In genomic region chr1:88634538-88634937, GRCh38 we compare ENCODE assay signal across 24 cellular contexts. TPM values are rescaled to one million over a fixed set of nuclear protein-coding genes. Genes with fewer than 3 reads are reported as not detected.
DNase-seq lines count a peak whose midpoint lies in the region; ATAC-seq, FAIRE-seq and TF ChIP-seq lines count a peak whose summit lies in the region.
"Had no signal": no experiment of that assay in that cellular context is flagged by ENCODE, and none has a peak within 500 bp of the region (broad histone marks: within the 10 kb centered on the region; RNA-seq: fewer than 3 reads in every experiment).

No MANE protein-coding gene starts in this region.

- no peaks in the 10 kb centered on the region for H3K79me2 ChIP-seq in HepG2 (ENCODE audit: insufficient read depth, low read length)

- BruUV-seq in HepG2 (replicated peaks; lab: Mats Ljungman, UMichigan), result no TSS peak

- POLR2A ChIA-PET in HepG2 (lab: Yijun Ruan, JAX) (no interaction called here), HEK293 (lab: Yijun Ruan, JAX) (no interaction called here)

- H3K9me3 ChIP-seq in HepG2 (ENCODE audit: low read length), result peaks cover 6% of the 10 kb centered on the region; the same call in 1 of the 2 replicates
- H3K9me3 ChIP-seq in right lobe of liver, result no peaks in the 10 kb centered on the region
- no peaks in the 10 kb centered on the region for H3K9me3 ChIP-seq in HEK293 (ENCODE audit: control insufficient read depth, insufficient read depth, low read depth, low read length)
- H3K9me3 ChIP-seq: BE2C had no signal

- no peak overlapping the region for H3K27ac ChIP-seq in HepG2 (ENCODE audit: extremely low read length, insufficient read depth, low read length)
- H3K27ac ChIP-seq in right lobe of liver, result no peak overlapping the region
- H3K27ac ChIP-seq in HEK293 (ENCODE audit: extremely low read depth, low read depth, low read length), result no peak overlapping the region
- H3K27ac ChIP-seq: BLaER1 had no signal

- no peak for FAIRE-seq in HepG2 (lab: Jason Lieb, UNC)
- FAIRE-seq: A204.1, GM12891, GM18507 had no signal

- H3K9ac ChIP-seq in HepG2 (ENCODE audit: insufficient read depth, low read depth, low read length), result no peak overlapping the region
- H3K9ac ChIP-seq: BLaER1 had no signal

- no peaks in the 10 kb centered on the region for H3K36me3 ChIP-seq in HepG2 (replicated peaks in 1 of 2; ENCODE audit: control insufficient read depth in 1 of 2, insufficient read depth in 2 of 2, low read length in 2 of 2)
- no peaks in the 10 kb centered on the region for H3K36me3 ChIP-seq in right lobe of liver
- H3K36me3 ChIP-seq in HEK293 (ENCODE audit: control insufficient read depth in 2 of 2, insufficient read depth in 1 of 2, low read length in 2 of 2), result no peaks in the 10 kb centered on the region
- H3K36me3 ChIP-seq: BE2C had no signal

- TF ChIP-seq POLR2A in HepG2 (IDR thresholded peaks at IDR 0.05; ENCODE audit: insufficient read depth in 1 of 2, low read depth in 2 of 2, low read length in 2 of 2), result no peak
- no peak for TF ChIP-seq POLR2A in right lobe of liver (IDR thresholded peaks at IDR 0.05)

- no peak overlapping the region for H2AFZ ChIP-seq in HepG2 (ENCODE audit: low read length)

- TF ChIP-seq CTCF in HepG2 (CRISPR knock-in tag; IDR thresholded peaks at IDR 0.05), result no peak
- no peak for TF ChIP-seq CTCF in right lobe of liver (IDR thresholded peaks at IDR 0.05)
- TF ChIP-seq CTCF in HEK293 (tag by site-specific recombination; IDR thresholded peaks at IDR 0.05), result no peak

- H3K9me3 Mint-ChIP-seq in natural killer cell treated with Interleukin-12 subunit alpha and Interleukin-12 subunit beta and Interleukin-15 and Interleukin-18, amount 100 ng/mL, for 72 hours, result peaks cover 18% of the 10 kb centered on the region

- no peak overlapping the region for H3K4me2 ChIP-seq in HepG2 (ENCODE audit: low read depth, low read length)
- H3K4me2 ChIP-seq: BLaER1 had no signal

- TF ChIP-seq RAD21 in HepG2 (CRISPR knock-in tag; IDR thresholded peaks at IDR 0.05), result no peak

- no peak overlapping the region for H3K27ac Mint-ChIP-seq in natural killer cell treated with Interleukin-12 subunit alpha and Interleukin-12 subunit beta and Interleukin-15 and Interleukin-18, amount 100 ng/mL, for 72 hours
- H3K27ac Mint-ChIP-seq: CD14-positive monocyte; CD4-positive, alpha-beta memory T cell; CD4-positive, CD25-positive, alpha-beta regulatory T cell; CD8-positive, alpha-beta memory T cell had no signal

- ATAC-seq in HepG2 (no peak), right lobe of liver (no peak)
- no peak for ATAC-seq in natural killer cell treated with Interleukin-12 subunit alpha and Interleukin-12 subunit beta and Interleukin-15 and Interleukin-18, amount 100 ng/mL, for 72 hours

- no peaks in the 10 kb centered on the region for H3K4me1 ChIP-seq in HepG2 (ENCODE audit: insufficient read depth, low read length)
- H3K4me1 ChIP-seq in right lobe of liver, result no peaks in the 10 kb centered on the region
- no peaks in the 10 kb centered on the region for H3K4me1 ChIP-seq in HEK293 (ENCODE audit: control insufficient read depth, insufficient read depth, low read length)
- H3K4me1 ChIP-seq: BE2C, BLaER1 had no signal

- no peaks in the 10 kb centered on the region for H3K27me3 ChIP-seq in HepG2 (ENCODE audit: control insufficient read depth in 1 of 2, insufficient read depth in 2 of 2, low read length in 2 of 2)
- no peaks in the 10 kb centered on the region for H3K27me3 ChIP-seq in right lobe of liver
- H3K27me3 ChIP-seq: BE2C, BLaER1 had no signal

- H3K4me3 ChIP-seq in HepG2 (replicated peaks in 1 of 3; ENCODE audit: insufficient read depth in 1 of 3, low read depth in 2 of 3, low read length in 3 of 3) (no peak overlapping the region), right lobe of liver (no peak overlapping the region), HEK293 (ENCODE audit: low read depth, low read length) (no peak overlapping the region)
- H3K4me3 ChIP-seq: BLaER1 had no signal

- no peaks in the 10 kb centered on the region for H4K20me1 ChIP-seq in HepG2 (ENCODE audit: insufficient read depth, low read length)
- H4K20me1 ChIP-seq: BLaER1 had no signal

- H3K4me3 Mint-ChIP-seq in natural killer cell treated with Interleukin-12 subunit alpha and Interleukin-12 subunit beta and Interleukin-15 and Interleukin-18, amount 100 ng/mL, for 72 hours, result no peak overlapping the region
- H3K4me3 Mint-ChIP-seq: CD14-positive monocyte; CD4-positive, CD25-positive, alpha-beta regulatory T cell; CD8-positive, alpha-beta memory T cell had no signal

- 0% methylated on average over 1 of the region's 1 CpG for WGBS in HepG2 (ENCODE audit: low lambda C conversion rate)
- 71% methylated on average over 1 of the region's 1 CpG for WGBS in right lobe of liver (ENCODE audit: insufficient coverage, low coverage, low lambda C conversion rate, missing lambda C conversion rate)

- DNase-seq in HepG2 (ENCODE audit: low spot score), result no peak
- no peak for DNase-seq in right lobe of liver
- no peak for DNase-seq in GF-D8 (lab: John Stamatoyannopoulos, UW)
- DNase-seq in natural killer cell treated with Interleukin-12 subunit alpha and Interleukin-12 subunit beta and Interleukin-15 and Interleukin-18, amount 100 ng/mL, for 72 hours (ENCODE audit: low spot score), result no peak
- DNase-seq: 8988T; ACHN; BE2C; C1 segment of cervical spinal cord; CD4-positive, alpha-beta memory T cell; CD4-positive, CD25-positive, alpha-beta regulatory T cell; CD8-positive, alpha-beta memory T cell; COR-L47; DMS 273 treated with DMSO at 0.1 percent for 48 hours; DMS153; DMS79; DND-41; EL; GDM1 had no signal

- H3K4me1 Mint-ChIP-seq in natural killer cell treated with Interleukin-12 subunit alpha and Interleukin-12 subunit beta and Interleukin-15 and Interleukin-18, amount 100 ng/mL, for 72 hours (ENCODE audit: low read depth in 2 of 2), result no peaks in the 10 kb centered on the region
- H3K4me1 Mint-ChIP-seq: CD14-positive monocyte; CD4-positive, alpha-beta memory T cell; CD4-positive, CD25-positive, alpha-beta regulatory T cell; CD8-positive, alpha-beta memory T cell had no signal

- TF ChIP-seq EP300 in HepG2 (IDR thresholded peaks at IDR 0.05; ENCODE audit: low read depth in 2 of 2, low read length in 2 of 2), result no peak
- no peak for TF ChIP-seq EP300 in HepG2 (CRISPR knock-in tag; IDR thresholded peaks at IDR 0.05; ENCODE audit: borderline replicate concordance)

- intact Hi-C loops in HepG2 (cut with micrococcal nuclease; ENCODE audit: unreplicated experiment) (no loop called here), right lobe of liver (cut with DNase I) (no loop called here)

- peaks cover 15 to 19% of the 10 kb centered on the region in 2 donors for H3K27me3 Mint-ChIP-seq in natural killer cell treated with Interleukin-12 subunit alpha and Interleukin-12 subunit beta and Interleukin-15 and Interleukin-18, amount 100 ng/mL, for 72 hours

- in situ Hi-C loops in HepG2 (cut with HindIII; ENCODE audit: extremely low pct_ligation_motif_present, low pct_unique_long_range_greater_than_20kb), result no loop called here

- CTCF ChIA-PET in HepG2 (lab: Yijun Ruan, JAX; ENCODE audit: low intra/inter-chr PET ratio, low total read pairs) (no interaction called here), HEK293 (lab: Yijun Ruan, JAX) (interaction anchor here (0.5 to 0.9 kb wide), 3 partner anchors 21 to 85 kb away, joined by 3 read pairs; no protein-coding TSS in a partner anchor)

- peaks cover 22% of the 10 kb centered on the region for H3K36me3 Mint-ChIP-seq in natural killer cell treated with Interleukin-12 subunit alpha and Interleukin-12 subunit beta and Interleukin-15 and Interleukin-18, amount 100 ng/mL, for 72 hours
- H3K36me3 Mint-ChIP-seq: CD14-positive monocyte had no signal

TF ChIP-seq in HepG2, 621 proteins besides CTCF, POLR2A, EP300 and RAD21:
- TF ChIP-seq SMARCC2 (IDR thresholded peaks at IDR 0.05), result no peak
- peak; percentile 85; the same call in 1 of the 2 replicates for TF ChIP-seq ZNF160 (CRISPR knock-in tag; IDR thresholded peaks at IDR 0.05)
TF ChIP-seq in HepG2: peak in this region for 1.

TF ChIP-seq in HEK293, 187 proteins besides CTCF, POLR2A, EP300 and RAD21 (continues in another document):
- no peak for TF ChIP-seq ZNF311 (tag by site-specific recombination; IDR thresholded peaks at IDR 0.05; ENCODE audit: borderline replicate concordance)
- TF ChIP-seq ZNF350 (tag by site-specific recombination; IDR thresholded peaks at IDR 0.05), result no peak
- peak; percentile 85 for TF ChIP-seq SETDB1 (IDR thresholded peaks at IDR 0.05; ENCODE audit: insufficient read length, low read length)
- no peak for TF ChIP-seq ZNF561 (tag by site-specific recombination; IDR thresholded peaks at IDR 0.05; ENCODE audit: borderline replicate concordance)
- TF ChIP-seq ZNF175 (tag by site-specific recombination; IDR thresholded peaks at IDR 0.05), result no peak

RNA-seq across cellular contexts. Expression of gene PKN2, which starts 49.5 kb away (rescaled TPM):
- total RNA-seq in HepG2 (2016; rRNA removed; fragmentation: Illumina TruSeq; extraction: Trizol) (29.4 and 45.4 TPM in 2 replicates), right lobe of liver (10 to 100 TPM; 13.6 to 16.6 (median 15.0) TPM)
- 34.8 and 39.2 TPM in 2 replicates for total RNA-seq in HepG2 (2016; cell fraction: cytosol; rRNA removed; fragmentation: Illumina TruSeq; extraction: Trizol; ENCODE audit: low read depth)
- 34.6 and 44.6 TPM in 2 replicates for total RNA-seq in HepG2 (2016; cell fraction: insoluble cytoplasmic fraction; rRNA removed; fragmentation: Illumina TruSeq; extraction: Trizol)
- 19.9 and 20.3 TPM in 2 replicates for total RNA-seq in HepG2 (2016; cell fraction: membrane; rRNA removed; fragmentation: Illumina TruSeq; extraction: Trizol)
- 52.3 and 53.1 TPM in 2 replicates for total RNA-seq in HepG2 (2016; cell fraction: nucleus; rRNA removed; fragmentation: Illumina TruSeq; extraction: Trizol)
- polyA plus RNA-seq in HepG2 (2011; rRNA removed), result 14.0 and 17.0 TPM in 2 replicates
- polyA plus RNA-seq in HepG2 (2011; cell fraction: cytosol; rRNA removed), result 4.9 and 8.1 TPM in 2 replicates
- polyA plus RNA-seq in HepG2 (2011; cell fraction: nucleus; rRNA removed), result 14.0 and 19.9 TPM in 2 replicates
- polyA plus RNA-seq in HepG2 (2012), result 14.5 and 17.9 TPM in 2 replicates
- 0.43 and 0.73 TPM in 2 replicates for polyA plus RNA-seq in HepG2 (2016; cell fraction: cytosol; fragmentation: Illumina TruSeq; extraction: Trizol; ENCODE audit: low read depth)
- 30.5 and 33.8 TPM in 2 replicates for polyA plus RNA-seq in HepG2 (2016; cell fraction: insoluble cytoplasmic fraction; fragmentation: Illumina TruSeq; extraction: Trizol; ENCODE audit: low read depth)
- 2.6 TPM in 2 replicates for polyA plus RNA-seq in HepG2 (2016; cell fraction: membrane; fragmentation: Illumina TruSeq; extraction: Trizol; ENCODE audit: low read depth)
- 59.6 and 69.2 TPM in 2 replicates for polyA plus RNA-seq in HepG2 (2016; cell fraction: nucleus; fragmentation: Illumina TruSeq; extraction: Trizol; ENCODE audit: insufficient read depth, low read depth)
- polyA minus RNA-seq in HepG2 (2011; rRNA and poly(A)+ RNA removed; ENCODE audit: low replicate concordance), result 13.2 and 30.2 TPM in 2 replicates
- 28.5 and 42.5 TPM in 2 replicates for polyA minus RNA-seq in HepG2 (2011; cell fraction: cytosol; rRNA and poly(A)+ RNA removed)
- polyA minus RNA-seq in HepG2 (2011; cell fraction: nucleus; rRNA and poly(A)+ RNA removed), result 80.6 and 105 TPM in 2 replicates
- total RNA-seq in natural killer cell treated with Interleukin-12 subunit alpha and Interleukin-12 subunit beta and Interleukin-15 and Interleukin-18, amount 100 ng/mL, for 72 hours, result 10 to 100 TPM; 29.2 to 43.7 TPM

Comparison
In these comparisons a context has a peak if more than half of its experiments do, and no peak if none do; other contexts are left out.
1. Of the 63 proteins assayed by ChIP-seq in both HepG2 and HEK293: peak only in HepG2: none; only in HEK293: SETDB1; in both: none; in neither: 62.